Comparison of ENCODE assay signal across 29 cellular contexts in genomic region chr3:136657526-136657925, GRCh38.
"Had no signal": no experiment of that assay in that cellular context is flagged by ENCODE, and none has a peak within 500 bp of the region (broad histone marks: within the 10 kb centered on the region; RNA-seq: fewer than 3 reads in every experiment).

No MANE protein-coding gene starts in this region.

- H3K4me3 ChIP-seq: K562, SJCRH30 had no signal

- H3K4me3 Mint-ChIP-seq: activated CD4-positive, alpha-beta memory T cell treated with anti-CD3 and anti-CD28 coated beads, Interleukin-2, amount 10 ng/mL, durations not matched to agents 7 days and 5 days; activated naive CD4-positive, alpha-beta T cell treated with anti-CD3 and anti-CD28 coated beads for 36 hours; activated naive CD8-positive, alpha-beta T cell; activated T-helper 17 cell treated with anti-CD3 and anti-CD28 coated beads, Interleukin-2, amount 50 U/mL, for 72 hours had no signal

- H3K27ac Mint-ChIP-seq: activated CD4-positive, alpha-beta memory T cell treated with anti-CD3 and anti-CD28 coated beads, Interleukin-2, amount 10 ng/mL, durations not matched to agents 7 days and 5 days; activated naive CD4-positive, alpha-beta T cell treated with anti-CD3 and anti-CD28 coated beads for 36 hours; activated naive CD8-positive, alpha-beta T cell; activated T-helper 17 cell treated with anti-CD3 and anti-CD28 coated beads, Interleukin-2, amount 50 U/mL, for 72 hours had no signal

- DNase-seq: activated CD4-positive, alpha-beta memory T cell treated with anti-CD3 and anti-CD28 coated beads, Interleukin-2, amount 10 ng/mL, durations not matched to agents 7 days and 5 days; activated CD4-positive, alpha-beta T cell treated with anti-CD3 and anti-CD28 coated beads, Interleukin-2, amount 50 U/mL, for 1 hour; activated CD4-positive, CD25-positive, alpha-beta regulatory T cell; activated gamma-delta T cell; activated naive CD4-positive, alpha-beta T cell treated with anti-CD3 and anti-CD28 coated beads for 36 hours; activated T-cell treated with anti-CD3 and anti-CD28 coated beads for 4 hours; activated T-cell treated with anti-CD3 and anti-CD28 coated beads, Interleukin-2, amount 50 U/mL, for 48 hours; amygdala; brain microvascular endothelial cell; caudate nucleus; Karpas-422; NCI-H1048; NCI-H1417 treated with DMSO at 0.1 percent for 48 hours; NCI-H1694; NCI-H2029; NCI-H2107; NCI-H2227 treated with DMSO at 0.1 percent for 48 hours; NCI-H446 treated with DMSO at 0.1 percent for 48 hours; NCI-H524 treated with DMSO at 0.1 percent for 48 hours; NCI-H774; Right ventricle myocardium superior; RPMI8226; SJCRH30; SK-N-SH; T-helper 1 cell had no signal

- H3K27me3 Mint-ChIP-seq: activated CD4-positive, alpha-beta memory T cell treated with anti-CD3 and anti-CD28 coated beads, Interleukin-2, amount 10 ng/mL, durations not matched to agents 7 days and 5 days; activated naive CD8-positive, alpha-beta T cell; activated T-helper 17 cell treated with anti-CD3 and anti-CD28 coated beads, Interleukin-2, amount 50 U/mL, for 72 hours had no signal

- H3K4me1 Mint-ChIP-seq: activated CD4-positive, alpha-beta memory T cell treated with anti-CD3 and anti-CD28 coated beads, Interleukin-2, amount 10 ng/mL, durations not matched to agents 7 days and 5 days had no signal

- H3K27ac ChIP-seq: brain microvascular endothelial cell, SJCRH30, VCaP had no signal

- H3K27me3 ChIP-seq: brain microvascular endothelial cell, SJCRH30 had no signal

- ATAC-seq: activated T-helper 17 cell treated with anti-CD3 and anti-CD28 coated beads, Interleukin-2, amount 50 U/mL, for 72 hours; K562 had no signal

- H3K36me3 ChIP-seq: brain microvascular endothelial cell, SJCRH30 had no signal
